35 cellular contexts compared by ENCODE assay signal in the genomic region with DNA sequence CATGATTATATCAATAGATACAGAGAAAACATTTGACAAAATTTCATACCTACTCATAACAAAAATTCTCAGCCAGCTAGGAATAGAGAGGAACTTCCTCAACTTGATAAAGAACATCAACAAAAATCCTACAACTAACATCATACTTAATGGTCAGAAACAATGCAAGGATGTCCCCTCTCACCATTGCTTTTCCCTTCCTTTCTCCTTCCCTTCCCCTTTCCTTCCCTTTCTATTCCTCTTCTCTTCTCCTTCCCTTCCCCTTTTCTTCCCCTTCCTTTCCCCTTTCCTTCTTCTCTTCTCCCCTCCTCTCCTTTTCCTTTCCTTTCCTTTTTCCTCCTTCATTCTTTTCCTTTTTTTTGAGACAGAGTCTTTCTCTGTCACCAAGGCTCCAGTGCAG.
A peak's percentile ranks its signal among the peaks of the same experiment; 100 is the strongest.
DNase-seq lines count a peak whose midpoint lies in the region; ATAC-seq, FAIRE-seq and TF ChIP-seq lines count a peak whose summit lies in the region.
"Had no signal": no experiment of that assay in that cellular context is flagged by ENCODE, and none has a peak within 500 bp of the region (broad histone marks: within the 10 kb centered on the region; RNA-seq: fewer than 3 reads in every experiment).

No MANE protein-coding gene starts in this region.

- H4K91ac ChIP-seq in trophoblast cell (ENCODE audit: low read depth, low read length), result no peak overlapping the region

- H3K27me3 ChIP-seq in K562 (ENCODE audit: control insufficient read depth in 2 of 2, insufficient read depth in 2 of 2, low read length in 2 of 2) (no peaks in the 10 kb centered on the region), neural progenitor cell (no peaks in the 10 kb centered on the region), gastroesophageal sphincter (no peaks in the 10 kb centered on the region), trophoblast cell (ENCODE audit: insufficient read depth, low read length) (no peaks in the 10 kb centered on the region)
- H3K27me3 ChIP-seq: BE2C; BLaER1; BLaER1 treated with 17β-estradiol and CSF1 and Interleukin-3, amounts not matched to agents 10 nM and 100 nM had no signal

- H3K4me3 ChIP-seq in HEK293 (ENCODE audit: low read depth, low read length) (no peak overlapping the region), K562 (no peak overlapping the region), neural progenitor cell (no peak overlapping the region), gastroesophageal sphincter (no peak overlapping the region), trophoblast cell (ENCODE audit: low read depth, low read length) (no peak overlapping the region)
- H3K4me3 ChIP-seq: A549; BLaER1; BLaER1 treated with 17β-estradiol and CSF1 and Interleukin-3, amounts not matched to agents 10 nM and 100 nM had no signal

- no TSS peak for BruUV-seq in K562 (replicated peaks; lab: Mats Ljungman, UMichigan)

- H3K79me2 ChIP-seq in K562 (ENCODE audit: control insufficient read depth, insufficient read depth, low read length), result no peaks in the 10 kb centered on the region
- no peaks in the 10 kb centered on the region for H3K79me2 ChIP-seq in neural progenitor cell (ENCODE audit: low read depth)
- no peaks in the 10 kb centered on the region for H3K79me2 ChIP-seq in trophoblast cell (ENCODE audit: control insufficient read depth, insufficient read depth, low read length, poor library complexity)

- H4K20me1 ChIP-seq in K562 (replicated peaks; ENCODE audit: control insufficient read depth, insufficient read depth, low read length), result no peaks in the 10 kb centered on the region
- no peaks in the 10 kb centered on the region for H4K20me1 ChIP-seq in neural progenitor cell (ENCODE audit: low read depth)
- H4K20me1 ChIP-seq: BLaER1; BLaER1 treated with 17β-estradiol and CSF1 and Interleukin-3, amounts not matched to agents 10 nM and 100 nM had no signal

- no peak overlapping the region for H3K27ac Mint-ChIP-seq in neural progenitor cell
- H3K27ac Mint-ChIP-seq: B cell; CD4-positive, alpha-beta T cell; CD4-positive, CD25-positive, alpha-beta regulatory T cell; CD8-positive, alpha-beta memory T cell; CD8-positive, alpha-beta T cell had no signal

- H3K36me3 Mint-ChIP-seq in neural progenitor cell, result no peaks in the 10 kb centered on the region
- H3K36me3 Mint-ChIP-seq: CD14-positive monocyte; CD4-positive, alpha-beta memory T cell; CD4-positive, CD25-positive, alpha-beta regulatory T cell; CD8-positive, alpha-beta memory T cell; CD8-positive, alpha-beta T cell had no signal

- H2AK5ac ChIP-seq in trophoblast cell (ENCODE audit: low read length), result no peak overlapping the region

- TF ChIP-seq CTCF in HEK293 (tag by site-specific recombination; IDR thresholded peaks at IDR 0.05) (no peak), K562 (IDR thresholded peaks at IDR 0.05 in 2 of 3, conservative IDR thresholded peaks at IDR 0.05 in 1 of 3; ENCODE audit: insufficient read depth in 2 of 3, low read depth in 1 of 3, low read length in 3 of 3) (no peak), neural progenitor cell (IDR thresholded peaks at IDR 0.05) (no peak), gastroesophageal sphincter (IDR thresholded peaks at IDR 0.05) (no peak)

- H3K27ac ChIP-seq in HEK293 (ENCODE audit: extremely low read depth, low read depth, low read length) (no peak overlapping the region), K562 (ENCODE audit: extremely low read depth, low read depth, low read length) (no peak overlapping the region), neural progenitor cell (no peak overlapping the region), gastroesophageal sphincter (no peak overlapping the region), trophoblast cell (ENCODE audit: low read depth, low read length) (no peak overlapping the region)
- H3K27ac ChIP-seq: 22Rv1; A549; BLaER1; BLaER1 treated with 17β-estradiol and CSF1 and Interleukin-3, amounts not matched to agents 10 nM and 100 nM; C4-2B had no signal

- H3K4me3 Mint-ChIP-seq in neural progenitor cell, result peak overlapping the region; percentile 44
- H3K4me3 Mint-ChIP-seq: B cell; CD14-positive monocyte; CD4-positive, alpha-beta memory T cell; CD4-positive, alpha-beta T cell; CD4-positive, CD25-positive, alpha-beta regulatory T cell; CD8-positive, alpha-beta memory T cell; CD8-positive, alpha-beta T cell had no signal

- ATAC-seq in K562, result no peak
- ATAC-seq in gastroesophageal sphincter, result no peak
- ATAC-seq: A549; CD8-positive, alpha-beta T cell had no signal

- peaks cover 11% of the 10 kb centered on the region for H3F3A ChIP-seq in neural progenitor cell (ENCODE audit: low read depth)

- H2AFZ ChIP-seq in K562 (ENCODE audit: low read depth, low read length), result no peak overlapping the region
- no peak overlapping the region for H2AFZ ChIP-seq in neural progenitor cell (replicated peaks)
- H2AFZ ChIP-seq in trophoblast cell (ENCODE audit: insufficient read depth, low read length, poor library complexity), result no peak overlapping the region

- TF ChIP-seq POLR2A in K562 (conservative IDR thresholded peaks at IDR 0.05) (no peak), gastroesophageal sphincter (IDR thresholded peaks at IDR 0.05) (no peak)

- H3K4me1 Mint-ChIP-seq in neural progenitor cell, result no peaks in the 10 kb centered on the region
- H3K4me1 Mint-ChIP-seq: B cell; CD14-positive monocyte; CD4-positive, alpha-beta memory T cell; CD4-positive, CD25-positive, alpha-beta regulatory T cell; CD8-positive, alpha-beta memory T cell had no signal

- no peak for TF ChIP-seq RAD21 in K562 (CRISPR knock-in tag; conservative IDR thresholded peaks at IDR 0.05 in 1 of 2, IDR thresholded peaks at IDR 0.05 in 1 of 2)

- CTCF ChIA-PET in HEK293 (lab: Yijun Ruan, JAX) (no interaction called here), K562 (lab: Yijun Ruan, JAX; ENCODE audit: low intra/inter-chr PET ratio) (no interaction called here)

- in situ Hi-C loops in K562 (cut with MboI), result no loop called here

- no peak overlapping the region for H2BK12ac ChIP-seq in trophoblast cell (ENCODE audit: low read length)

- H3K18ac ChIP-seq in trophoblast cell (ENCODE audit: low read length), result no peak overlapping the region

- H3K9me3 Mint-ChIP-seq in neural progenitor cell, result peaks cover 15% of the 10 kb centered on the region

- H4K8ac ChIP-seq in trophoblast cell (ENCODE audit: low read depth, low read length), result no peak overlapping the region

- no peak overlapping the region for H2BK5ac ChIP-seq in trophoblast cell (ENCODE audit: low read depth, low read length, poor library complexity)

- DNase-seq in K562 (ENCODE audit: extremely low read depth in 1 of 4, low spot score in 3 of 4) (no peak), neural progenitor cell (ENCODE audit: low spot score) (no peak), trophoblast cell (no peak), mucosa of gallbladder (ENCODE audit: low spot score) (no peak)
- DNase-seq: 8988T; ACHN; AML-193; BE2C; C1 segment of cervical spinal cord; Caco-2; Calu3; CD4-positive, alpha-beta memory T cell; CD4-positive, alpha-beta T cell; CD4-positive, CD25-positive, alpha-beta regulatory T cell; CD8-positive, alpha-beta memory T cell; CD8-positive, alpha-beta T cell; COR-L47; DMS 273 treated with DMSO at 0.1 percent for 48 hours; DMS153; DMS53; DMS79; DMS79 treated with DMSO at 0.1 percent for 48 hours; DND-41; EL had no signal

- no peak overlapping the region for H3K14ac ChIP-seq in trophoblast cell (ENCODE audit: low read length)

- FAIRE-seq in K562 (lab: Jason Lieb, UNC), result no peak
- FAIRE-seq: A204.1, A549, D721Med had no signal

- H3K9me1 ChIP-seq in K562 (ENCODE audit: control insufficient read depth, insufficient read depth, low read length), result no peaks in the 10 kb centered on the region

- no peak overlapping the region for H3K4me2 ChIP-seq in K562 (ENCODE audit: insufficient read depth, low read length)
- no peak overlapping the region for H3K4me2 ChIP-seq in neural progenitor cell
- no peak overlapping the region for H3K4me2 ChIP-seq in trophoblast cell (ENCODE audit: low read length)
- H3K4me2 ChIP-seq: A549; BLaER1; BLaER1 treated with 17β-estradiol and CSF1 and Interleukin-3, amounts not matched to agents 10 nM and 100 nM had no signal

- intact Hi-C loops in K562 (cut with micrococcal nuclease), result no loop called here

- H3K9me3 ChIP-seq in HEK293 (ENCODE audit: control insufficient read depth, insufficient read depth, low read depth, low read length) (no peaks in the 10 kb centered on the region), K562 (replicated peaks; ENCODE audit: control insufficient read depth, insufficient read depth, low read depth, low read length) (no peaks in the 10 kb centered on the region), neural progenitor cell (ENCODE audit: low read depth) (no peaks in the 10 kb centered on the region), gastroesophageal sphincter (peaks cover 0 to 16% (median 0%) of the 10 kb centered on the region in 3 donors), trophoblast cell (ENCODE audit: insufficient read depth, low read depth, low read length) (no peaks in the 10 kb centered on the region)
- H3K9me3 ChIP-seq: A549, BE2C, BLaER1 had no signal

- H3K36me3 ChIP-seq in HEK293 (ENCODE audit: control insufficient read depth in 2 of 2, insufficient read depth in 1 of 2, low read length in 2 of 2), result no peaks in the 10 kb centered on the region
- no peaks in the 10 kb centered on the region for H3K36me3 ChIP-seq in K562 (ENCODE audit: control insufficient read depth, insufficient read depth, low read length)
- no peaks in the 10 kb centered on the region for H3K36me3 ChIP-seq in neural progenitor cell
- no peaks in the 10 kb centered on the region for H3K36me3 ChIP-seq in gastroesophageal sphincter
- no peaks in the 10 kb centered on the region for H3K36me3 ChIP-seq in trophoblast cell (ENCODE audit: control insufficient read depth in 1 of 2, insufficient read depth in 2 of 2, low read length in 2 of 2)
- H3K36me3 ChIP-seq: BE2C; BLaER1; BLaER1 treated with 17β-estradiol and CSF1 and Interleukin-3, amounts not matched to agents 10 nM and 100 nM had no signal

- no peak overlapping the region for H3K4ac ChIP-seq in trophoblast cell (ENCODE audit: low read depth, low read length)

- no peaks in the 10 kb centered on the region for H3K4me1 ChIP-seq in HEK293 (ENCODE audit: control insufficient read depth, insufficient read depth, low read length)
- H3K4me1 ChIP-seq in K562 (replicated peaks in 1 of 2; ENCODE audit: control insufficient read depth in 2 of 2, insufficient read depth in 2 of 2, low read length in 2 of 2), result no peaks in the 10 kb centered on the region
- H3K4me1 ChIP-seq in neural progenitor cell, result no peaks in the 10 kb centered on the region
- no peaks in the 10 kb centered on the region for H3K4me1 ChIP-seq in gastroesophageal sphincter
- no peaks in the 10 kb centered on the region for H3K4me1 ChIP-seq in trophoblast cell (ENCODE audit: control insufficient read depth in 1 of 2, insufficient read depth in 2 of 2, low read length in 2 of 2)
- H3K4me1 ChIP-seq: A549, BE2C, Caco-2 had no signal

- POLR2A ChIA-PET in HEK293 (lab: Yijun Ruan, JAX), result no interaction called here
- POLR2A ChIA-PET in K562 (lab: Yijun Ruan, JAX), result interaction anchor here (0.7 kb wide), 1 partner anchor 21 kb away, joined by 3 read pairs; no protein-coding TSS in a partner anchor

- no peak overlapping the region for H2BK120ac ChIP-seq in trophoblast cell (ENCODE audit: insufficient read depth, low read length, poor library complexity)

- H3K79me1 ChIP-seq in trophoblast cell (ENCODE audit: low read length), result no peaks in the 10 kb centered on the region

- TF ChIP-seq EP300 in K562 (IDR thresholded peaks at IDR 0.05; ENCODE audit: low read length) (no peak), gastroesophageal sphincter (IDR thresholded peaks at IDR 0.05) (no peak)

- H3K23ac ChIP-seq in trophoblast cell (ENCODE audit: low read length), result no peak overlapping the region

- H4K12ac ChIP-seq in trophoblast cell (ENCODE audit: low read depth, low read length), result no peak overlapping the region

- H3K27me3 Mint-ChIP-seq in neural progenitor cell (ENCODE audit: insufficient read depth, low read depth), result no peaks in the 10 kb centered on the region
- H3K27me3 Mint-ChIP-seq: CD4-positive, CD25-positive, alpha-beta regulatory T cell had no signal

- H3K9ac ChIP-seq in K562 (ENCODE audit: insufficient read depth in 1 of 2, low read depth in 2 of 2, low read length in 2 of 2) (no peak overlapping the region), neural progenitor cell (no peak overlapping the region), trophoblast cell (ENCODE audit: low read length) (no peak overlapping the region)
- H3K9ac ChIP-seq: BLaER1; BLaER1 treated with 17β-estradiol and CSF1 and Interleukin-3, amounts not matched to agents 10 nM and 100 nM had no signal
